ENCODE assay signal across 11 cellular contexts in genomic region chr1:212610575-212610967, GRCh38. TPM values are rescaled to one million over a fixed set of nuclear protein-coding genes. Genes with fewer than 3 reads are reported as not detected.
A peak's percentile ranks its signal among the peaks of the same experiment; 100 is the strongest.
DNase-seq lines count a peak whose midpoint lies in the region; ATAC-seq and TF ChIP-seq lines count a peak whose summit lies in the region.
"Had no signal": no experiment of that assay in that cellular context is flagged by ENCODE, and none has a peak within 500 bp of the region (broad histone marks: within the 10 kb centered on the region; RNA-seq: fewer than 3 reads in every experiment).

No MANE protein-coding gene starts in this region.

- peak overlapping the region; percentile 94 for H3K4me3 Mint-ChIP-seq in CD8-positive, alpha-beta T cell
- H3K4me3 Mint-ChIP-seq in central memory CD8-positive, alpha-beta T cell: peak overlapping the region; percentile 52
- peak overlapping the region in 8 of 10 donors; percentile 11 to 82 (median 54) for H3K4me3 Mint-ChIP-seq in naive thymus-derived CD8-positive, alpha-beta T cell

- no peaks in the 10 kb centered on the region for H3K9me3 Mint-ChIP-seq in CD8-positive, alpha-beta T cell
- no peaks in the 10 kb centered on the region for H3K9me3 Mint-ChIP-seq in central memory CD8-positive, alpha-beta T cell
- no peaks in the 10 kb centered on the region for H3K9me3 Mint-ChIP-seq in naive thymus-derived CD8-positive, alpha-beta T cell

- no peak for TF ChIP-seq CTCF in CD8-positive, alpha-beta T cell (IDR thresholded peaks at IDR 0.05)
- TF ChIP-seq CTCF in thyroid gland (IDR thresholded peaks at IDR 0.05): no peak

- CTCF ChIA-PET in CD8-positive, alpha-beta T cell (lab: Charles Lee): interaction anchor here (1.0 kb wide), 1 partner anchor 134 kb away, joined by 3 read pairs; no protein-coding TSS in a partner anchor

- no peak overlapping the region for H3K4me3 ChIP-seq in CD8-positive, alpha-beta T cell (ENCODE audit: low read depth, low read length)
- H3K4me3 ChIP-seq in HUES64 (ENCODE audit: low read length) (peak overlapping the region; percentile 82), thyroid gland (replicated peaks in 1 of 3) (no peak overlapping the region)

- POLR2A ChIA-PET in CD8-positive, alpha-beta T cell (lab: Charles Lee): interaction anchor here (0.7 kb wide), 1 partner anchor 134 kb away, joined by 3 read pairs; no protein-coding TSS in a partner anchor
- POLR2A ChIA-PET in naive thymus-derived CD8-positive, alpha-beta T cell (lab: Charles Lee): no interaction called here

- no peak overlapping the region for H3K9ac ChIP-seq in HUES64 (ENCODE audit: low read depth, low read length)

- H3K36me3 ChIP-seq in CD8-positive, alpha-beta T cell (ENCODE audit: insufficient read depth, low read length): no peaks in the 10 kb centered on the region
- H3K36me3 ChIP-seq in HUES64 (ENCODE audit: insufficient read depth, low read length): peaks cover 10% of the 10 kb centered on the region
- H3K36me3 ChIP-seq in thyroid gland: peaks cover 6 to 7% of the 10 kb centered on the region in 2 donors
- H3K36me3 ChIP-seq: uterus had no signal

- peaks cover 44% of the 10 kb centered on the region for H3K27me3 ChIP-seq in CD8-positive, alpha-beta T cell (ENCODE audit: insufficient read depth, low read length)
- H3K27me3 ChIP-seq in HUES64 (ENCODE audit: insufficient read depth, low read length): peaks cover 45% of the 10 kb centered on the region
- no peaks in the 10 kb centered on the region for H3K27me3 ChIP-seq in thyroid gland
- H3K27me3 ChIP-seq: uterus had no signal

- peaks cover 22% of the 10 kb centered on the region for H3K4me1 Mint-ChIP-seq in CD8-positive, alpha-beta T cell (ENCODE audit: low read depth)
- peaks cover 24% of the 10 kb centered on the region for H3K4me1 Mint-ChIP-seq in central memory CD8-positive, alpha-beta T cell
- H3K4me1 Mint-ChIP-seq in naive thymus-derived CD8-positive, alpha-beta T cell: peaks cover 9 to 33% (median 22%) of the 10 kb centered on the region in 4 donors

- no peak overlapping the region for H3K27ac ChIP-seq in CD8-positive, alpha-beta T cell (ENCODE audit: low read depth, low read length)
- H3K27ac ChIP-seq in HUES64 (ENCODE audit: low read depth, low read length): no peak overlapping the region
- no peak overlapping the region for H3K27ac ChIP-seq in thyroid gland
- H3K27ac ChIP-seq: HL-60 had no signal

- H3K9me3 ChIP-seq in CD8-positive, alpha-beta T cell (ENCODE audit: low read length): no peaks in the 10 kb centered on the region
- H3K9me3 ChIP-seq in HUES64 (ENCODE audit: insufficient read depth, low read depth, low read length) (no peaks in the 10 kb centered on the region), thyroid gland (no peaks in the 10 kb centered on the region)
- H3K9me3 ChIP-seq: uterus had no signal

- peaks cover 25% of the 10 kb centered on the region for H3K4me1 ChIP-seq in CD8-positive, alpha-beta T cell (ENCODE audit: insufficient read depth, low read length)
- H3K4me1 ChIP-seq in HUES64 (ENCODE audit: insufficient read depth, low read length) (peaks cover 49% of the 10 kb centered on the region), thyroid gland (peaks cover 16 to 33% of the 10 kb centered on the region in 2 donors)

- H3K27ac Mint-ChIP-seq in CD8-positive, alpha-beta T cell: no peak overlapping the region
- no peak overlapping the region for H3K27ac Mint-ChIP-seq in central memory CD8-positive, alpha-beta T cell (ENCODE audit: low read depth)
- H3K27ac Mint-ChIP-seq in naive thymus-derived CD8-positive, alpha-beta T cell: peak overlapping the region in 1 of 10 donors; percentile 41

- no peak for TF ChIP-seq POLR2A in thyroid gland (IDR thresholded peaks at IDR 0.05)

- H3K27me3 Mint-ChIP-seq in CD8-positive, alpha-beta T cell (ENCODE audit: low read depth): peaks cover 40% of the 10 kb centered on the region
- peaks cover 50% of the 10 kb centered on the region for H3K27me3 Mint-ChIP-seq in central memory CD8-positive, alpha-beta T cell
- peaks cover 28 to 55% (median 34%) of the 10 kb centered on the region in 5 donors for H3K27me3 Mint-ChIP-seq in naive thymus-derived CD8-positive, alpha-beta T cell

- H3K36me3 Mint-ChIP-seq in CD8-positive, alpha-beta T cell: peaks cover 5% of the 10 kb centered on the region
- H3K36me3 Mint-ChIP-seq in central memory CD8-positive, alpha-beta T cell (ENCODE audit: insufficient read depth): peaks cover 18% of the 10 kb centered on the region
- H3K36me3 Mint-ChIP-seq in naive thymus-derived CD8-positive, alpha-beta T cell: peaks cover 0 to 5% (median 0%) of the 10 kb centered on the region in 3 donors

- no peak for DNase-seq in CD8-positive, alpha-beta T cell
- no peak for DNase-seq in central memory CD8-positive, alpha-beta T cell (ENCODE audit: low spot score in 2 of 2)
- no peak for DNase-seq in naive thymus-derived CD8-positive, alpha-beta T cell
- DNase-seq in stimulated activated naive CD4-positive, alpha-beta T cell treated with Interleukin-2 at 50 U/mL for 16 hours (lab: John Stamatoyannopoulos, UW): no peak
- no peak for DNase-seq in RPMI8226
- DNase-seq in SK-N-DZ (ENCODE audit: low spot score): no peak
- DNase-seq in thyroid gland: no peak
- DNase-seq: NCI-H446 treated with DMSO at 0.1 percent for 48 hours, uterus had no signal

- ATAC-seq in CD8-positive, alpha-beta T cell: no peak
- ATAC-seq in central memory CD8-positive, alpha-beta T cell (replicated peaks; ENCODE audit: extremely low read depth, poor library complexity, severe bottlenecking): no peak
- ATAC-seq in naive thymus-derived CD8-positive, alpha-beta T cell: no peak

- intact Hi-C loops in CD8-positive, alpha-beta T cell (cut with DNase I, micrococcal nuclease): loop anchor here in 1 of 2 experiments (5.0 kb wide), 1 partner anchor 172 kb away; no protein-coding TSS in a partner anchor
- intact Hi-C loops in thyroid gland (cut with DNase I): loop anchor here (5.0 kb wide), 1 partner anchor 43 kb away; no protein-coding TSS in a partner anchor

- WGBS in HUES64: 91% methylated on average over 5 of the region's 5 CpGs
- 91 to 94% methylated on average over 5 of the region's 5 CpGs for WGBS in thyroid gland, 2 donors

RNA-seq across cellular contexts. Expression of gene ATF3, which starts 2.0 kb away (rescaled TPM):
- 10 to 100 TPM in 1 of 2 experiments, 1 to 10 TPM in 1; 8.9 to 10.4 TPM for total RNA-seq in CD8-positive, alpha-beta T cell
- polyA plus RNA-seq in HUES64 (2013, experiment 1 of 2): 10.7 TPM
- polyA plus RNA-seq in HUES64 (2013, experiment 2 of 2): 11.8 TPM
- 1 to 10 TPM; 1.4 to 1.8 TPM for total RNA-seq in naive thymus-derived CD8-positive, alpha-beta T cell
- not detected for polyA plus RNA-seq in naive thymus-derived CD8-positive, alpha-beta T cell
- polyA plus RNA-seq in SK-N-DZ (2014; cell fraction: cytosol; rRNA removed): 4.0 and 5.2 TPM in 2 replicates
- 1.6 and 3.4 TPM in 2 replicates for polyA plus RNA-seq in SK-N-DZ (2014; cell fraction: nucleus; rRNA removed)
- 10 to 100 TPM in 3 of 4 donors, 1 to 10 TPM in 1; 9.2 to 21.2 (median 14.7) TPM for total RNA-seq in thyroid gland
